18 cellular contexts compared by ENCODE assay signal in genomic region chr13:101346161-101346560, GRCh38.
DNase-seq lines count a peak whose midpoint lies in the region; ATAC-seq and TF ChIP-seq lines count a peak whose summit lies in the region.
"Had no signal": no experiment of that assay in that cellular context is flagged by ENCODE, and none has a peak within 500 bp of the region (broad histone marks: within the 10 kb centered on the region; RNA-seq: fewer than 3 reads in every experiment).

No MANE protein-coding gene starts in this region.

- H3K9me3 ChIP-seq in GM23248 (ENCODE audit: low read depth) (no peaks in the 10 kb centered on the region), osteoblast (ENCODE audit: low read depth, low read length) (no peaks in the 10 kb centered on the region)

- H3K27ac ChIP-seq in GM23248 (no peak overlapping the region), osteoblast (ENCODE audit: low read depth, low read length) (peak overlapping the region; percentile 82)
- H3K27ac ChIP-seq: BLaER1 treated with 17β-estradiol and CSF1 and Interleukin-3, amounts not matched to agents 10 nM and 100 nM had no signal

- no peak for TF ChIP-seq CTCF in osteoblast (IDR thresholded peaks at IDR 0.05; ENCODE audit: extremely low read depth, low read depth, low read length)

- H3K36me3 ChIP-seq in GM23248 (ENCODE audit: low read depth) (no peaks in the 10 kb centered on the region), osteoblast (ENCODE audit: insufficient read depth, low read length) (no peaks in the 10 kb centered on the region)
- H3K36me3 ChIP-seq: BLaER1 treated with 17β-estradiol and CSF1 and Interleukin-3, amounts not matched to agents 10 nM and 100 nM had no signal

- H3K9me2 ChIP-seq in GM23248 (ENCODE audit: insufficient read depth), result no peaks in the 10 kb centered on the region

- H3K79me2 ChIP-seq in GM23248 (ENCODE audit: insufficient read depth) (no peaks in the 10 kb centered on the region), osteoblast (ENCODE audit: insufficient read depth, low read length) (no peaks in the 10 kb centered on the region)

- H3K4me2 ChIP-seq in GM23248 (ENCODE audit: unreplicated experiment) (no peak overlapping the region), osteoblast (ENCODE audit: insufficient read depth, low read length) (peak overlapping the region; percentile 25)

- DNase-seq in EH (ENCODE audit: low read depth), result peak; percentile 2
- peak; percentile 3 for DNase-seq in GM23248
- peak; percentile 70 for DNase-seq in amniotic epithelial cell (ENCODE audit: low read depth)
- DNase-seq in osteoblast (ENCODE audit: insufficient read length, low spot score, missing footprints), result no peak
- DNase-seq in central memory CD4-positive, alpha-beta T cell, result no peak
- no peak for DNase-seq in activated gamma-delta T cell (lab: John Stamatoyannopoulos, UW)
- DNase-seq: 8988T; Calu3; CD8-positive, alpha-beta T cell; DMS79 treated with DMSO at 0.1 percent for 48 hours; GDM1; GOT3; H7; KBM-7 had no signal

- H3K27me3 ChIP-seq in GM23248 (replicated peaks; ENCODE audit: insufficient read depth) (no peaks in the 10 kb centered on the region), osteoblast (ENCODE audit: insufficient read depth, low read length) (no peaks in the 10 kb centered on the region)
- H3K27me3 ChIP-seq: BLaER1 treated with 17β-estradiol and CSF1 and Interleukin-3, amounts not matched to agents 10 nM and 100 nM had no signal

- peaks cover 13% of the 10 kb centered on the region; the same call in 1 of the 2 replicates for H3F3A ChIP-seq in GM23248 (ENCODE audit: insufficient read depth)

- ATAC-seq in HG03159 (IDR thresholded peaks at IDR 0.05; ENCODE audit: unreplicated experiment) (no peak), HG03097 (IDR thresholded peaks at IDR 0.05; ENCODE audit: low FRiP score, unreplicated experiment) (no peak)
- ATAC-seq: CD8-positive, alpha-beta T cell; HCT116 had no signal

- in situ Hi-C loops in GM23248 (cut with MboI), result no loop called here

- H2AFZ ChIP-seq in GM23248 (no peak overlapping the region), osteoblast (ENCODE audit: low read length) (no peak overlapping the region)

- H3K4me1 ChIP-seq in GM23248 (ENCODE audit: insufficient read depth), result peaks cover 15% of the 10 kb centered on the region
- peaks cover 33% of the 10 kb centered on the region for H3K4me1 ChIP-seq in osteoblast (ENCODE audit: insufficient read depth, low read length)

- 90 to 94% methylated on average over 4 of the region's 4 CpGs for WGBS in GM23248 (ENCODE audit: low coverage in 1 of 2, low lambda C conversion rate in 2 of 2, missing lambda C conversion rate in 2 of 2), 2 experiments

- no peak overlapping the region for H3K9ac ChIP-seq in GM23248
- H3K9ac ChIP-seq: BLaER1 treated with 17β-estradiol and CSF1 and Interleukin-3, amounts not matched to agents 10 nM and 100 nM had no signal

- H4K20me1 ChIP-seq in GM23248 (ENCODE audit: insufficient read depth), result no peaks in the 10 kb centered on the region
- no peaks in the 10 kb centered on the region for H4K20me1 ChIP-seq in osteoblast (ENCODE audit: insufficient read depth, low read length)
- H4K20me1 ChIP-seq: BLaER1 treated with 17β-estradiol and CSF1 and Interleukin-3, amounts not matched to agents 10 nM and 100 nM had no signal

- H3K4me3 ChIP-seq in GM23248 (no peak overlapping the region), osteoblast (ENCODE audit: insufficient read depth, low read length) (no peak overlapping the region)
- H3K4me3 ChIP-seq: BLaER1 treated with 17β-estradiol and CSF1 and Interleukin-3, amounts not matched to agents 10 nM and 100 nM had no signal

Comparison
In these comparisons a context has a peak if more than half of its experiments do, and no peak if none do; other contexts are left out.
1. DNase-seq: peak in EH (single experiment), GM23248 (single experiment) and amniotic epithelial cell (single experiment); none in osteoblast (single experiment), central memory CD4-positive, alpha-beta T cell (single experiment) and activated gamma-delta T cell (single experiment).